In the genomic region with DNA sequence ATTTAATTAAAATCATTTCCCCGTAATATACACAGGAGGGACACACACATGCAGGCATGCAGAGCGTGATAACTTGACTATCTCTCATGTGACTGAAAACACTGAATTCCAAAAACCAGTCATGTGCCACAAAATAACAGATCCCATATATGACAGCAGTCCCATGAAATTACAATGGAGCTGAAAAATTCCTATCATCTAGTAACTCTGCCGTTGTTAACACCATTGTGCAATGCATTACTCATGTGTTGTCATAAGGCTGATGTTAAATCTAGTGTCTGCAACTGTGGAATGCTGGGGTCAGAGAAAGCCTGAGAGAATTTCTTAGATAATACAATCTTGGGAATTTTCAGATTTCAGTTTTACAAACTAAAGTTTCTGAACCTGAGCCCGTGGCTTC, we compare ENCODE assay signal across 2 cellular contexts.
TF ChIP-seq lines count a peak whose summit lies in the region.

No MANE protein-coding gene starts in this region.

TF ChIP-seq in A549, 52 proteins besides CTCF, POLR2A, EP300 and RAD21 (continued from another document):
- TF ChIP-seq, protein P1, sequence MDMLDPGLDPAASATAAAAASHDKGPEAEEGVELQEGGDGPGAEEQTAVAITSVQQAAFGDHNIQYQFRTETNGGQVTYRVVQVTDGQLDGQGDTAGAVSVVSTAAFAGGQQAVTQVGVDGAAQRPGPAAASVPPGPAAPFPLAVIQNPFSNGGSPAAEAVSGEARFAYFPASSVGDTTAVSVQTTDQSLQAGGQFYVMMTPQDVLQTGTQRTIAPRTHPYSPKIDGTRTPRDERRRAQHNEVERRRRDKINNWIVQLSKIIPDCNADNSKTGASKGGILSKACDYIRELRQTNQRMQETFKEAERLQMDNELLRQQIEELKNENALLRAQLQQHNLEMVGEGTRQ (IDR thresholded peaks at IDR 0.05) = peak; percentile 39
- 0 out of 2 replicates have a peak, but pooled peaks have one; percentile 20 for TF ChIP-seq FOSL2 (IDR thresholded peaks at IDR 0.05)
- peak; percentile 81 for TF ChIP-seq FOSL2 (CRISPR knock-in tag; IDR thresholded peaks at IDR 0.05)
- TF ChIP-seq HOXA7 (CRISPR knock-in tag; IDR thresholded peaks at IDR 0.05) = no peak

TF ChIP-seq in K562, 482 proteins besides CTCF, POLR2A, EP300 and RAD21 (continued from another document):
- peak; percentile 46; the same call in 1 of the 2 replicates for TF ChIP-seq FOSL1 (tag; conservative IDR thresholded peaks at IDR 0.05)
